9 cellular contexts compared by ENCODE assay signal in genomic region chr7:5596896-5597246, GRCh38. TPM values are rescaled to one million over a fixed set of nuclear protein-coding genes. Genes with fewer than 3 reads are reported as not detected.
DNase-seq lines count a peak whose midpoint lies in the region; TF ChIP-seq lines count a peak whose summit lies in the region.
"Had no signal": no experiment of that assay in that cellular context is flagged by ENCODE, and none has a peak within 500 bp of the region (broad histone marks: within the 10 kb centered on the region; RNA-seq: fewer than 3 reads in every experiment).

No MANE protein-coding gene starts in this region.

- intact Hi-C loops in adrenal gland (cut with DNase I) (no loop called here), head of caudate nucleus (cut with DNase I) (loop anchor here (5.0 kb wide), 1 partner anchor 35 kb away; no protein-coding TSS in a partner anchor)

- peak overlapping the region; percentile 96 for H3K4me2 ChIP-seq in hepatocyte

- WGBS in adrenal gland, 4 donors, result 53 to 82% (median 56%) methylated on average over 4 of the region's 4 CpGs
- 75% methylated on average over 4 of the region's 4 CpGs for WGBS in hepatocyte (ENCODE audit: low lambda C conversion rate, missing lambda C conversion rate)

- TF ChIP-seq CTCF in HFF-Myc (IDR thresholded peaks at IDR 0.05; ENCODE audit: low read depth, low read length, missing control alignments) (no peak), adrenal gland (IDR thresholded peaks at IDR 0.05) (no peak), hepatocyte (IDR thresholded peaks at IDR 0.05; ENCODE audit: poor library complexity) (no peak)

- no peak overlapping the region for H3K9ac ChIP-seq in subcutaneous abdominal adipose tissue (ENCODE audit: low read length in 5 of 5)

- DNase-seq in HFF-Myc (ENCODE audit: extremely low read depth, low read depth), result no peak
- no peak for DNase-seq in adrenal gland
- no peak for DNase-seq in hepatocyte (ENCODE audit: low spot score)
- DNase-seq in head of caudate nucleus, result no peak
- no peak for DNase-seq in anterior cingulate cortex (lab: John Stamatoyannopoulos, UW)
- DNase-seq in effector CD4-positive, alpha-beta T cell, result no peak
- DNase-seq: activated gamma-delta T cell, NCI-H748 treated with DMSO at 0.1 percent for 48 hours had no signal

- H3K9me2 ChIP-seq in hepatocyte (replicated peaks; ENCODE audit: insufficient read depth), result no peaks in the 10 kb centered on the region

- peaks cover 84% of the 10 kb centered on the region for H3K79me2 ChIP-seq in hepatocyte

- H4K20me1 ChIP-seq in hepatocyte (ENCODE audit: insufficient read depth, poor library complexity, severe bottlenecking), result peaks cover 26% of the 10 kb centered on the region

- peak overlapping the region in 3 of 5 donors; percentile 23 to 88 (median 54) for H3K27ac ChIP-seq in adrenal gland
- peak overlapping the region; percentile 95 for H3K27ac ChIP-seq in hepatocyte
- peak overlapping the region; percentile 37 for H3K27ac ChIP-seq in subcutaneous abdominal adipose tissue (ENCODE audit: low read depth, low read length)

- H3K4me1 ChIP-seq in adrenal gland (replicated peaks in 1 of 2) (peaks cover 44 to 59% of the 10 kb centered on the region in 2 donors), hepatocyte (ENCODE audit: insufficient read depth) (peaks cover 52% of the 10 kb centered on the region), subcutaneous abdominal adipose tissue (ENCODE audit: control insufficient read depth in 5 of 5, insufficient read depth in 5 of 5, low read length in 5 of 5) (peaks cover under 1 to 61% (median 60%) of the 10 kb centered on the region in 5 donors)

- TF ChIP-seq POLR2A in adrenal gland (IDR thresholded peaks at IDR 0.05), result no peak

- no peaks in the 10 kb centered on the region for H3K9me3 ChIP-seq in adrenal gland (replicated peaks in 1 of 3)
- H3K9me3 ChIP-seq in hepatocyte (ENCODE audit: low read depth), result no peaks in the 10 kb centered on the region
- H3K9me3 ChIP-seq in subcutaneous abdominal adipose tissue (ENCODE audit: control insufficient read depth in 5 of 5, low read length in 5 of 5), result no peaks in the 10 kb centered on the region

- H3K36me3 ChIP-seq in adrenal gland (replicated peaks in 1 of 2), result no peaks in the 10 kb centered on the region
- H3K36me3 ChIP-seq in hepatocyte (replicated peaks; ENCODE audit: insufficient read depth, low read depth), result no peaks in the 10 kb centered on the region
- no peaks in the 10 kb centered on the region for H3K36me3 ChIP-seq in subcutaneous abdominal adipose tissue (ENCODE audit: control insufficient read depth in 5 of 5, insufficient read depth in 5 of 5, low read length in 5 of 5)

- peak overlapping the region; percentile 93 for H3K4me3 ChIP-seq in HFF-Myc (replicated peaks; ENCODE audit: low read depth, low read length)
- H3K4me3 ChIP-seq in adrenal gland, result no peak overlapping the region
- no peak overlapping the region for H3K4me3 ChIP-seq in hepatocyte
- peak overlapping the region in 2 of 5 donors; percentile 87 to 88 for H3K4me3 ChIP-seq in subcutaneous abdominal adipose tissue (ENCODE audit: low read depth in 1 of 5, low read length in 5 of 5)

- H3K27me3 ChIP-seq in adrenal gland, result no peaks in the 10 kb centered on the region
- peaks cover 6% of the 10 kb centered on the region for H3K27me3 ChIP-seq in hepatocyte
- H3K27me3 ChIP-seq in subcutaneous abdominal adipose tissue (ENCODE audit: control insufficient read depth in 5 of 5, insufficient read depth in 4 of 5, low read length in 5 of 5), result peaks cover 6 to 26% (median 22%) of the 10 kb centered on the region in 5 donors

- no peak overlapping the region for H2AFZ ChIP-seq in hepatocyte

RNA-seq across cellular contexts. Expression of gene FSCN1, which starts 4.3 kb away (rescaled TPM):
- total RNA-seq in adrenal gland (100 to 1,000 TPM in 5 of 8 donors, 10 to 100 TPM in 3; 93.8 to 152 (median 103) TPM), hepatocyte (82.9 and 117 TPM in 2 replicates)
- polyA plus RNA-seq in adrenal gland (10 to 100 TPM; 13.7 to 67.9 (median 56.0) TPM), hepatocyte (120 and 132 TPM in 2 replicates)

Comparison
In these comparisons a context has a peak if more than half of its experiments do, and no peak if none do; other contexts are left out.
1. H3K27ac ChIP-seq: peak in every context shown above with its lines; median percentile 95 in hepatocyte; 54 in adrenal gland; 37 in subcutaneous abdominal adipose tissue.